In genomic region chr15:70754862-70755261, GRCh38 we compare ENCODE assay signal across 18 cellular contexts.
"Had no signal": no experiment of that assay in that cellular context is flagged by ENCODE, and none has a peak within 500 bp of the region (broad histone marks: within the 10 kb centered on the region; RNA-seq: fewer than 3 reads in every experiment).

No MANE protein-coding gene starts in this region.

- DNase-seq: activated CD4-positive, alpha-beta T cell treated with anti-CD3 and anti-CD28 coated beads, Interleukin-2, amount 10 ng/mL, durations not matched to agents 24 days and 14 days; activated CD4-positive, CD25-positive, alpha-beta regulatory T cell; activated CD8-positive, alpha-beta memory T cell treated with anti-CD3 and anti-CD28 coated beads, Interleukin-2, amount 50 U/mL, for 48 hours; activated gamma-delta T cell treated with Interleukin-2 at 50 U/mL for 16 hours; amniotic stem cell; central memory CD4-positive, alpha-beta T cell; effector CD8-positive, alpha-beta T cell; esophagus squamous epithelium; left colon; pancreas; stimulated activated CD4-positive, alpha-beta T cell treated with anti-CD3 and anti-CD28 coated beads, Interleukin-12 subunit alpha, Interleukin-12 subunit beta, amount 100 ng/mL, for 4 hours; stimulated activated CD4-positive, alpha-beta T cell treated with anti-CD3 and anti-CD28 coated beads, Interleukin-2, amount 100 ng/mL, for 24 hours had no signal

- H3K27ac ChIP-seq: esophagus squamous epithelium, gastroesophageal sphincter, pancreas, vagina had no signal

- H3K4me3 ChIP-seq: coronary artery, esophagus squamous epithelium, gastroesophageal sphincter, lung, pancreas, tibial nerve, vagina had no signal

- H3K36me3 ChIP-seq: esophagus squamous epithelium, gastroesophageal sphincter, pancreas, tibial nerve, vagina had no signal

- H3K9me3 ChIP-seq: esophagus squamous epithelium, gastroesophageal sphincter, pancreas, tibial nerve, vagina had no signal

- H3K27me3 ChIP-seq: esophagus squamous epithelium, gastroesophageal sphincter, pancreas, tibial nerve, vagina had no signal

- ATAC-seq: gastroesophageal sphincter; left colon; pancreas; stimulated activated effector memory CD8-positive, alpha-beta T cell treated with anti-CD3 and anti-CD28 coated beads, Interleukin-12 subunit alpha, Interleukin-12 subunit beta, amount 100 ng/mL, for 72 hours had no signal
